ENCODE assay signal across 1 cellular context in the genomic region with DNA sequence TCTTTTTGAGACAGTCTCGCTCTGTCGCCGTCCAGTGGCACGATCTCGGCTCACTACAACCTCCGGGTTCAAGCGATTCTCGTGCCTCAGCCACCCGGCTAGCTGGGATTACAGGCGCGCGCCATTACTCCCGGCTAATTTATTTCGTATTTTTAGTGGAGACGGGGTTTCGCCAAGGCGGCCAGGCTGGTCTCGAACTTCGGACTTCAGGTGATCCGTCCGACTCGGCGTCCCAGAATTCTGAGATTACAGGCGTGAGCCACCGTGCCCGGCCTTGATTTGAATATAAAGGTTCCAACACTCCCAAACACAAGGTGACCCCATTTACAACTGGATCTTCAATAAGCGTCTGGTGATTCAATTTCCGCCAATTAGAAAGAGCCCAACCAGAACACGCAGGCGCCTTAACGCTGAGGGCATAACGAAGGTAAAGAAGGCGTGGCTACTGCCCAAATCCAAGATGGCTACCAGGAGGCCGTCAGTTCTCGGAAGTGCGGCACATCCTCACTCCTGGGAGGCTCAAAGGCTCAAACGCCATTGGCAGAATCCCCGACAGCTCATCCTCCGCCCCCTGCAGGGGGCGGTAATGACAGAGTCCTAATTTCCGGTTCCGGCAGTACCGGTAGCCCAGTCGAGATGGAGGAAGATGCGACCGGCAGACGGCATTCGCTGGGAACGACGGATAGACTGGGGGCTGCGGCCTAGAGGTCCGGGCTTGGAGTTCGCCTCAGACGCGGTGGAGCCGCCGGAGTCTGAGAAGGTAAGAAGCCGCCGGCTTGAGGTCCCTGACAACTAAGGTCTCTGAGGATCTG.
TF ChIP-seq lines count a peak whose summit lies in the region.

A gene with protein sequence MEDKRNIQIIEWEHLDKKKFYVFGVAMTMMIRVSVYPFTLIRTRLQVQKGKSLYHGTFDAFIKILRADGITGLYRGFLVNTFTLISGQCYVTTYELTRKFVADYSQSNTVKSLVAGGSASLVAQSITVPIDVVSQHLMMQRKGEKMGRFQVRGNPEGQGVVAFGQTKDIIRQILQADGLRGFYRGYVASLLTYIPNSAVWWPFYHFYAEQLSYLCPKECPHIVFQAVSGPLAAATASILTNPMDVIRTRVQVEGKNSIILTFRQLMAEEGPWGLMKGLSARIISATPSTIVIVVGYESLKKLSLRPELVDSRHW (plus strand): TSS at position 617 of the 812 bp plus-strand sequence. CDS start 5,744 bp downstream, outside the sequence.

TF ChIP-seq in K562, 482 proteins besides CTCF, POLR2A, EP300 and RAD21 (continued from another document and continues in another):
- TF ChIP-seq, protein P1, sequence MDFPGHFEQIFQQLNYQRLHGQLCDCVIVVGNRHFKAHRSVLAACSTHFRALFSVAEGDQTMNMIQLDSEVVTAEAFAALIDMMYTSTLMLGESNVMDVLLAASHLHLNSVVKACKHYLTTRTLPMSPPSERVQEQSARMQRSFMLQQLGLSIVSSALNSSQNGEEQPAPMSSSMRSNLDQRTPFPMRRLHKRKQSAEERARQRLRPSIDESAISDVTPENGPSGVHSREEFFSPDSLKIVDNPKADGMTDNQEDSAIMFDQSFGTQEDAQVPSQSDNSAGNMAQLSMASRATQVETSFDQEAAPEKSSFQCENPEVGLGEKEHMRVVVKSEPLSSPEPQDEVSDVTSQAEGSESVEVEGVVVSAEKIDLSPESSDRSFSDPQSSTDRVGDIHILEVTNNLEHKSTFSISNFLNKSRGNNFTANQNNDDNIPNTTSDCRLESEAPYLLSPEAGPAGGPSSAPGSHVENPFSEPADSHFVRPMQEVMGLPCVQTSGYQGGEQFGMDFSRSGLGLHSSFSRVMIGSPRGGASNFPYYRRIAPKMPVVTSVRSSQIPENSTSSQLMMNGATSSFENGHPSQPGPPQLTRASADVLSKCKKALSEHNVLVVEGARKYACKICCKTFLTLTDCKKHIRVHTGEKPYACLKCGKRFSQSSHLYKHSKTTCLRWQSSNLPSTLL (IDR thresholded peaks at IDR 0.05): no peak
- TF ChIP-seq CSDE1 (IDR thresholded peaks at IDR 0.05) (no peak), NFRKB (IDR thresholded peaks at IDR 0.05; ENCODE audit: low read depth) (peak; percentile 91), KDM2B (CRISPR knock-in tag; IDR thresholded peaks at IDR 0.05) (no peak), DDX20 (tag; IDR thresholded peaks at IDR 0.05; ENCODE audit: low read depth) (no peak), PYGO2 (tag; IDR thresholded peaks at IDR 0.05) (no peak), DPF2 (IDR thresholded peaks at IDR 0.05) (no peak), GTF2A2 (tag; IDR thresholded peaks at IDR 0.05) (no peak), MCM5 (IDR thresholded peaks at IDR 0.05; ENCODE audit: low read depth) (no peak), MEIS2 (IDR thresholded peaks at IDR 0.05; ENCODE audit: partially characterized antibody) (peak; percentile 83), NRF1 (conservative IDR thresholded peaks at IDR 0.05 in 1 of 2, IDR thresholded peaks at IDR 0.05 in 1 of 2) (peak; percentile 83 to 86), KDM4B (IDR thresholded peaks at IDR 0.05; ENCODE audit: borderline replicate concordance in 2 of 2, low read depth in 1 of 2) (peak in 1 of 2 experiments; percentile 68; a peak in 1 of 4 replicates), TBP (optimal IDR thresholded peaks at IDR 0.05; ENCODE audit: low read depth, low read length) (peak; percentile 96), ZNF316 (IDR thresholded peaks at IDR 0.05) (no peak), EWSR1 (IDR thresholded peaks at IDR 0.05; ENCODE audit: borderline replicate concordance, low read depth, partially characterized antibody) (no peak), BRF1 (IDR thresholded peaks at IDR 0.05; ENCODE audit: borderline replicate concordance, extremely low read depth, insufficient read length) (no peak), ELF1 (tag; IDR thresholded peaks at IDR 0.05) (peak; percentile 94), DIDO1 (tag; IDR thresholded peaks at IDR 0.05; ENCODE audit: low read depth) (0 out of 2 replicates have a peak, but pooled peaks have one; percentile 37), HMG20B (CRISPR knock-in tag; IDR thresholded peaks at IDR 0.05) (no peak)
- TF ChIP-seq, protein P2, sequence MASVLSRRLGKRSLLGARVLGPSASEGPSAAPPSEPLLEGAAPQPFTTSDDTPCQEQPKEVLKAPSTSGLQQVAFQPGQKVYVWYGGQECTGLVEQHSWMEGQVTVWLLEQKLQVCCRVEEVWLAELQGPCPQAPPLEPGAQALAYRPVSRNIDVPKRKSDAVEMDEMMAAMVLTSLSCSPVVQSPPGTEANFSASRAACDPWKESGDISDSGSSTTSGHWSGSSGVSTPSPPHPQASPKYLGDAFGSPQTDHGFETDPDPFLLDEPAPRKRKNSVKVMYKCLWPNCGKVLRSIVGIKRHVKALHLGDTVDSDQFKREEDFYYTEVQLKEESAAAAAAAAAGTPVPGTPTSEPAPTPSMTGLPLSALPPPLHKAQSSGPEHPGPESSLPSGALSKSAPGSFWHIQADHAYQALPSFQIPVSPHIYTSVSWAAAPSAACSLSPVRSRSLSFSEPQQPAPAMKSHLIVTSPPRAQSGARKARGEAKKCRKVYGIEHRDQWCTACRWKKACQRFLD (CRISPR knock-in tag; IDR thresholded peaks at IDR 0.05): peak; percentile 52; the same call in 1 of the 2 replicates
- TF ChIP-seq, protein P3, sequence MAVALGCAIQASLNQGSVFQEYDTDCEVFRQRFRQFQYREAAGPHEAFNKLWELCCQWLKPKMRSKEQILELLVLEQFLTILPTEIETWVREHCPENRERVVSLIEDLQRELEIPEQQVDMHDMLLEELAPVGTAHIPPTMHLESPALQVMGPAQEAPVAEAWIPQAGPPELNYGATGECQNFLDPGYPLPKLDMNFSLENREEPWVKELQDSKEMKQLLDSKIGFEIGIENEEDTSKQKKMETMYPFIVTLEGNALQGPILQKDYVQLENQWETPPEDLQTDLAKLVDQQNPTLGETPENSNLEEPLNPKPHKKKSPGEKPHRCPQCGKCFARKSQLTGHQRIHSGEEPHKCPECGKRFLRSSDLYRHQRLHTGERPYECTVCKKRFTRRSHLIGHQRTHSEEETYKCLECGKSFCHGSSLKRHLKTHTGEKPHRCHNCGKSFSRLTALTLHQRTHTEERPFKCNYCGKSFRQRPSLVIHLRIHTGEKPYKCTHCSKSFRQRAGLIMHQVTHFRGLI (CRISPR knock-in tag; IDR thresholded peaks at IDR 0.05): no peak
- TF ChIP-seq, protein P4, sequence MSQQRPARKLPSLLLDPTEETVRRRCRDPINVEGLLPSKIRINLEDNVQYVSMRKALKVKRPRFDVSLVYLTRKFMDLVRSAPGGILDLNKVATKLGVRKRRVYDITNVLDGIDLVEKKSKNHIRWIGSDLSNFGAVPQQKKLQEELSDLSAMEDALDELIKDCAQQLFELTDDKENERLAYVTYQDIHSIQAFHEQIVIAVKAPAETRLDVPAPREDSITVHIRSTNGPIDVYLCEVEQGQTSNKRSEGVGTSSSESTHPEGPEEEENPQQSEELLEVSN (IDR thresholded peaks at IDR 0.05; ENCODE audit: borderline replicate concordance in 1 of 2, extremely low read depth in 1 of 2, insufficient read depth in 1 of 2, insufficient read length in 1 of 2, low read depth in 1 of 2, low read length in 1 of 2, poor library complexity in 1 of 2, severe bottlenecking in 1 of 2): peak in 1 of 2 experiments; percentile 22
- TF ChIP-seq, protein P5, sequence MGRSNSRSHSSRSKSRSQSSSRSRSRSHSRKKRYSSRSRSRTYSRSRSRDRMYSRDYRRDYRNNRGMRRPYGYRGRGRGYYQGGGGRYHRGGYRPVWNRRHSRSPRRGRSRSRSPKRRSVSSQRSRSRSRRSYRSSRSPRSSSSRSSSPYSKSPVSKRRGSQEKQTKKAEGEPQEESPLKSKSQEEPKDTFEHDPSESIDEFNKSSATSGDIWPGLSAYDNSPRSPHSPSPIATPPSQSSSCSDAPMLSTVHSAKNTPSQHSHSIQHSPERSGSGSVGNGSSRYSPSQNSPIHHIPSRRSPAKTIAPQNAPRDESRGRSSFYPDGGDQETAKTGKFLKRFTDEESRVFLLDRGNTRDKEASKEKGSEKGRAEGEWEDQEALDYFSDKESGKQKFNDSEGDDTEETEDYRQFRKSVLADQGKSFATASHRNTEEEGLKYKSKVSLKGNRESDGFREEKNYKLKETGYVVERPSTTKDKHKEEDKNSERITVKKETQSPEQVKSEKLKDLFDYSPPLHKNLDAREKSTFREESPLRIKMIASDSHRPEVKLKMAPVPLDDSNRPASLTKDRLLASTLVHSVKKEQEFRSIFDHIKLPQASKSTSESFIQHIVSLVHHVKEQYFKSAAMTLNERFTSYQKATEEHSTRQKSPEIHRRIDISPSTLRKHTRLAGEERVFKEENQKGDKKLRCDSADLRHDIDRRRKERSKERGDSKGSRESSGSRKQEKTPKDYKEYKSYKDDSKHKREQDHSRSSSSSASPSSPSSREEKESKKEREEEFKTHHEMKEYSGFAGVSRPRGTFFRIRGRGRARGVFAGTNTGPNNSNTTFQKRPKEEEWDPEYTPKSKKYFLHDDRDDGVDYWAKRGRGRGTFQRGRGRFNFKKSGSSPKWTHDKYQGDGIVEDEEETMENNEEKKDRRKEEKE (IDR thresholded peaks at IDR 0.05; ENCODE audit: borderline replicate concordance in 1 of 2, control insufficient read depth in 1 of 2, low read depth in 2 of 2, low read length in 1 of 2): no peak
- TF ChIP-seq, protein P6, sequence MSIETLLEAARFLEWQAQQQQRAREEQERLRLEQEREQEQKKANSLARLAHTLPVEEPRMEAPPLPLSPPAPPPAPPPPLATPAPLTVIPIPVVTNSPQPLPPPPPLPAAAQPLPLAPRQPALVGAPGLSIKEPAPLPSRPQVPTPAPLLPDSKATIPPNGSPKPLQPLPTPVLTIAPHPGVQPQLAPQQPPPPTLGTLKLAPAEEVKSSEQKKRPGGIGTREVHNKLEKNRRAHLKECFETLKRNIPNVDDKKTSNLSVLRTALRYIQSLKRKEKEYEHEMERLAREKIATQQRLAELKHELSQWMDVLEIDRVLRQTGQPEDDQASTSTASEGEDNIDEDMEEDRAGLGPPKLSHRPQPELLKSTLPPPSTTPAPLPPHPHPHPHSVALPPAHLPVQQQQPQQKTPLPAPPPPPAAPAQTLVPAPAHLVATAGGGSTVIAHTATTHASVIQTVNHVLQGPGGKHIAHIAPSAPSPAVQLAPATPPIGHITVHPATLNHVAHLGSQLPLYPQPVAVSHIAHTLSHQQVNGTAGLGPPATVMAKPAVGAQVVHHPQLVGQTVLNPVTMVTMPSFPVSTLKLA (conservative IDR thresholded peaks at IDR 0.05): peak; percentile 57 to 82
- TF ChIP-seq, protein P7, sequence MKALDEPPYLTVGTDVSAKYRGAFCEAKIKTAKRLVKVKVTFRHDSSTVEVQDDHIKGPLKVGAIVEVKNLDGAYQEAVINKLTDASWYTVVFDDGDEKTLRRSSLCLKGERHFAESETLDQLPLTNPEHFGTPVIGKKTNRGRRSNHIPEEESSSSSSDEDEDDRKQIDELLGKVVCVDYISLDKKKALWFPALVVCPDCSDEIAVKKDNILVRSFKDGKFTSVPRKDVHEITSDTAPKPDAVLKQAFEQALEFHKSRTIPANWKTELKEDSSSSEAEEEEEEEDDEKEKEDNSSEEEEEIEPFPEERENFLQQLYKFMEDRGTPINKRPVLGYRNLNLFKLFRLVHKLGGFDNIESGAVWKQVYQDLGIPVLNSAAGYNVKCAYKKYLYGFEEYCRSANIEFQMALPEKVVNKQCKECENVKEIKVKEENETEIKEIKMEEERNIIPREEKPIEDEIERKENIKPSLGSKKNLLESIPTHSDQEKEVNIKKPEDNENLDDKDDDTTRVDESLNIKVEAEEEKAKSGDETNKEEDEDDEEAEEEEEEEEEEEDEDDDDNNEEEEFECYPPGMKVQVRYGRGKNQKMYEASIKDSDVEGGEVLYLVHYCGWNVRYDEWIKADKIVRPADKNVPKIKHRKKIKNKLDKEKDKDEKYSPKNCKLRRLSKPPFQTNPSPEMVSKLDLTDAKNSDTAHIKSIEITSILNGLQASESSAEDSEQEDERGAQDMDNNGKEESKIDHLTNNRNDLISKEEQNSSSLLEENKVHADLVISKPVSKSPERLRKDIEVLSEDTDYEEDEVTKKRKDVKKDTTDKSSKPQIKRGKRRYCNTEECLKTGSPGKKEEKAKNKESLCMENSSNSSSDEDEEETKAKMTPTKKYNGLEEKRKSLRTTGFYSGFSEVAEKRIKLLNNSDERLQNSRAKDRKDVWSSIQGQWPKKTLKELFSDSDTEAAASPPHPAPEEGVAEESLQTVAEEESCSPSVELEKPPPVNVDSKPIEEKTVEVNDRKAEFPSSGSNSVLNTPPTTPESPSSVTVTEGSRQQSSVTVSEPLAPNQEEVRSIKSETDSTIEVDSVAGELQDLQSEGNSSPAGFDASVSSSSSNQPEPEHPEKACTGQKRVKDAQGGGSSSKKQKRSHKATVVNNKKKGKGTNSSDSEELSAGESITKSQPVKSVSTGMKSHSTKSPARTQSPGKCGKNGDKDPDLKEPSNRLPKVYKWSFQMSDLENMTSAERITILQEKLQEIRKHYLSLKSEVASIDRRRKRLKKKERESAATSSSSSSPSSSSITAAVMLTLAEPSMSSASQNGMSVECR (CRISPR knock-in tag; IDR thresholded peaks at IDR 0.05): no peak; the same call in 1 of the 2 replicates
- TF ChIP-seq, protein P8, sequence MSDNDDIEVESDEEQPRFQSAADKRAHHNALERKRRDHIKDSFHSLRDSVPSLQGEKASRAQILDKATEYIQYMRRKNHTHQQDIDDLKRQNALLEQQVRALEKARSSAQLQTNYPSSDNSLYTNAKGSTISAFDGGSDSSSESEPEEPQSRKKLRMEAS (CRISPR knock-in tag; IDR thresholded peaks at IDR 0.05): no peak
- TF ChIP-seq, protein P9, sequence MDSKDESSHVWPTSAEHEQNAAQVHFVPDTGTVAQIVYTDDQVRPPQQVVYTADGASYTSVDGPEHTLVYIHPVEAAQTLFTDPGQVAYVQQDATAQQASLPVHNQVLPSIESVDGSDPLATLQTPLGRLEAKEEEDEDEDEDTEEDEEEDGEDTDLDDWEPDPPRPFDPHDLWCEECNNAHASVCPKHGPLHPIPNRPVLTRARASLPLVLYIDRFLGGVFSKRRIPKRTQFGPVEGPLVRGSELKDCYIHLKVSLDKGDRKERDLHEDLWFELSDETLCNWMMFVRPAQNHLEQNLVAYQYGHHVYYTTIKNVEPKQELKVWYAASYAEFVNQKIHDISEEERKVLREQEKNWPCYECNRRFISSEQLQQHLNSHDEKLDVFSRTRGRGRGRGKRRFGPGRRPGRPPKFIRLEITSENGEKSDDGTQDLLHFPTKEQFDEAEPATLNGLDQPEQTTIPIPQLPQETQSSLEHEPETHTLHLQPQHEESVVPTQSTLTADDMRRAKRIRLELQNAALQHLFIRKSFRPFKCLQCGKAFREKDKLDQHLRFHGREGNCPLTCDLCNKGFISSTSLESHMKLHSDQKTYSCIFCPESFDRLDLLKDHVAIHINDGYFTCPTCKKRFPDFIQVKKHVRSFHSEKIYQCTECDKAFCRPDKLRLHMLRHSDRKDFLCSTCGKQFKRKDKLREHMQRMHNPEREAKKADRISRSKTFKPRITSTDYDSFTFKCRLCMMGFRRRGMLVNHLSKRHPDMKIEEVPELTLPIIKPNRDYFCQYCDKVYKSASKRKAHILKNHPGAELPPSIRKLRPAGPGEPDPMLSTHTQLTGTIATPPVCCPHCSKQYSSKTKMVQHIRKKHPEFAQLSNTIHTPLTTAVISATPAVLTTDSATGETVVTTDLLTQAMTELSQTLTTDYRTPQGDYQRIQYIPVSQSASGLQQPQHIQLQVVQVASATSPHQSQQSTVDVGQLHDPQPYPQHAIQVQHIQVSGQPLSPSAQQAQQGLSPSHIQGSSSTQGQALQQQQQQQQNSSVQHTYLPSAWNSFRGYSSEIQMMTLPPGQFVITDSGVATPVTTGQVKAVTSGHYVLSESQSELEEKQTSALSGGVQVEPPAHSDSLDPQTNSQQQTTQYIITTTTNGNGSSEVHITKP (IDR thresholded peaks at IDR 0.05; ENCODE audit: partially characterized antibody): peak; percentile 22
